ENCODE assay signal across 9 cellular contexts in genomic region chr7:114924066-114924712, GRCh38. TPM values are rescaled to one million over a fixed set of nuclear protein-coding genes. Genes with fewer than 3 reads are reported as not detected.
DNase-seq lines count a peak whose midpoint lies in the region; ATAC-seq and TF ChIP-seq lines count a peak whose summit lies in the region.
"Had no signal": no experiment of that assay in that cellular context is flagged by ENCODE, and none has a peak within 500 bp of the region (broad histone marks: within the 10 kb centered on the region; RNA-seq: fewer than 3 reads in every experiment).

No MANE protein-coding gene starts in this region.

- H3K27ac Mint-ChIP-seq in MCF 10A (ENCODE audit: low read depth, unreplicated experiment) (no peak overlapping the region), glutamatergic neuron (ENCODE audit: unreplicated experiment) (no peak overlapping the region)

- ATAC-seq in GM18499 (IDR thresholded peaks at IDR 0.05; ENCODE audit: insufficient read depth, unreplicated experiment) (peak; percentile 28), HG03064 (IDR thresholded peaks at IDR 0.05; ENCODE audit: low read depth, unreplicated experiment) (peak; percentile 28), HG02884 (IDR thresholded peaks at IDR 0.05; ENCODE audit: unreplicated experiment) (no peak)

- DNase-seq in MCF 10A (ENCODE audit: unreplicated experiment) (no peak), retina (peak; percentile 6), G401 (ENCODE audit: low spot score) (no peak), glutamatergic neuron (no peak)
- no peak for DNase-seq in stimulated activated CD4-positive, alpha-beta T cell treated with anti-CD3 and anti-CD28 coated beads, Interleukin-1b, Interleukin-23, amount 100 ng/mL, for 48 hours
- DNase-seq: mesendoderm had no signal

- H3K27me3 Mint-ChIP-seq in MCF 10A (ENCODE audit: insufficient read depth, unreplicated experiment): no peaks in the 10 kb centered on the region
- no peaks in the 10 kb centered on the region for H3K27me3 Mint-ChIP-seq in glutamatergic neuron (ENCODE audit: unreplicated experiment)

- no peaks in the 10 kb centered on the region for H3K9me3 Mint-ChIP-seq in MCF 10A (ENCODE audit: unreplicated experiment)
- no peaks in the 10 kb centered on the region for H3K9me3 Mint-ChIP-seq in glutamatergic neuron (ENCODE audit: unreplicated experiment)

- CTCF ChIA-PET in MCF 10A (lab: Yijun Ruan, JAX): interaction anchor here (0.7 to 1.3 kb wide), 7 partner anchors 13 to 843 kb away, joined by 3 to 5 read pairs (median 4); no protein-coding TSS in a partner anchor

- H3K4me3 Mint-ChIP-seq in MCF 10A (ENCODE audit: unreplicated experiment) (peak overlapping the region; percentile 77), glutamatergic neuron (ENCODE audit: unreplicated experiment) (no peak overlapping the region)

- H3K36me3 Mint-ChIP-seq in MCF 10A (ENCODE audit: insufficient read depth, unreplicated experiment): no peaks in the 10 kb centered on the region
- H3K36me3 Mint-ChIP-seq in glutamatergic neuron (ENCODE audit: unreplicated experiment): no peaks in the 10 kb centered on the region

- BruUV-seq in MCF 10A (replicated peaks; lab: Mats Ljungman, UMichigan): no TSS peak

- TF ChIP-seq CTCF in MCF 10A (IDR thresholded peaks at IDR 0.05; ENCODE audit: unreplicated experiment) (no peak), glutamatergic neuron (IDR thresholded peaks at IDR 0.05; ENCODE audit: partially characterized antibody, unreplicated experiment) (no peak)

- intact Hi-C loops in MCF 10A (cut with micrococcal nuclease): no loop called here

- H3K4me1 Mint-ChIP-seq in MCF 10A (ENCODE audit: insufficient read depth, unreplicated experiment): no peaks in the 10 kb centered on the region
- peaks cover 4% of the 10 kb centered on the region for H3K4me1 Mint-ChIP-seq in glutamatergic neuron (ENCODE audit: low read depth, unreplicated experiment)

- POLR2A ChIA-PET in MCF 10A (lab: Yijun Ruan, JAX): interaction anchor here (0.8 to 1.6 kb wide), 8 partner anchors 9 to 104 kb away, joined by 3 to 9 read pairs (median 4); no protein-coding TSS in a partner anchor

- in situ Hi-C loops in G401 (cut with HindIII; ENCODE audit: low sequenced_read_pairs): no loop called here

RNA-seq across cellular contexts. Expression of gene MDFIC, which starts 2.3 kb away (rescaled TPM):
- total RNA-seq in MCF 10A (2022) (7.8 and 8.1 TPM in 2 replicates), glutamatergic neuron (ENCODE audit: unreplicated experiment) (0.10 TPM)
- total RNA-seq in G401 (2014; rRNA removed; shearing (Covaris generic)): 0.06 TPM in 1 of 2 replicates, not detected in the other
